ENCODE assay signal across 12 cellular contexts in genomic region chr6:98764378-98764911, GRCh38.
DNase-seq lines count a peak whose midpoint lies in the region; ATAC-seq, FAIRE-seq and TF ChIP-seq lines count a peak whose summit lies in the region.
"Had no signal": no experiment of that assay in that cellular context is flagged by ENCODE, and none has a peak within 500 bp of the region (broad histone marks: within the 10 kb centered on the region; RNA-seq: fewer than 3 reads in every experiment).

No MANE protein-coding gene starts in this region.

- no peak for ATAC-seq in A549
- ATAC-seq in HG03442 (IDR thresholded peaks at IDR 0.05; ENCODE audit: unreplicated experiment), result no peak
- no peak for ATAC-seq in body of pancreas
- no peak for ATAC-seq in gastrocnemius medialis

- DNase-seq in A549 (ENCODE audit: low read depth in 1 of 2, low spot score in 1 of 2), result no peak
- DNase-seq in H4 (ENCODE audit: low spot score), result peak; percentile 3
- peak; percentile 7 for DNase-seq in myocyte (ENCODE audit: low read depth)
- DNase-seq in H54 (ENCODE audit: insufficient read length, low spot score), result no peak
- DNase-seq in body of pancreas, result no peak
- DNase-seq in gastrocnemius medialis, result no peak
- DNase-seq: H7, kidney, NCI-H2171 treated with DMSO at 0.1 percent for 48 hours had no signal

- H3K27me3 Mint-ChIP-seq in brain, result no peaks in the 10 kb centered on the region

- POLR2A ChIA-PET in A549 (lab: Yijun Ruan, JAX), result no interaction called here

- peaks cover 3 to 27% (median 20%) of the 10 kb centered on the region in 5 experiments for H3K9me3 Mint-ChIP-seq in brain

- CTCF ChIA-PET in A549 (lab: Yijun Ruan, JAX), result no interaction called here

- no peak for TF ChIP-seq RAD21 in A549 (conservative IDR thresholded peaks at IDR 0.05 in 1 of 2, IDR thresholded peaks at IDR 0.05 in 1 of 2)

- no peaks in the 10 kb centered on the region for H3K9me3 ChIP-seq in A549
- peaks cover 0 to 6% (median 0%) of the 10 kb centered on the region in 3 donors for H3K9me3 ChIP-seq in body of pancreas
- no peaks in the 10 kb centered on the region for H3K9me3 ChIP-seq in gastrocnemius medialis

- TF ChIP-seq CTCF in A549 (IDR thresholded peaks at IDR 0.05) (no peak), brain (conservative IDR thresholded peaks at IDR 0.05) (no peak), body of pancreas (IDR thresholded peaks at IDR 0.05) (no peak), gastrocnemius medialis (IDR thresholded peaks at IDR 0.05 in 4 of 5, conservative IDR thresholded peaks at IDR 0.05 in 1 of 5) (no peak)

- intact Hi-C loops in body of pancreas (cut with DNase I) (no loop called here), gastrocnemius medialis (cut with DNase I; ENCODE audit: low total_unique reads) (no loop called here)

- no peak for TF ChIP-seq POLR2A in A549 (IDR thresholded peaks at IDR 0.05; ENCODE audit: low read length)
- no peak for TF ChIP-seq POLR2A in H54 (IDR thresholded peaks at IDR 0.05; ENCODE audit: low read depth, low read length)
- TF ChIP-seq POLR2A in body of pancreas (IDR thresholded peaks at IDR 0.05), result no peak
- TF ChIP-seq POLR2A in gastrocnemius medialis (IDR thresholded peaks at IDR 0.05), result no peak

- H3K4me3 ChIP-seq in A549 (no peak overlapping the region), body of pancreas (no peak overlapping the region), gastrocnemius medialis (peak overlapping the region in 1 of 4 donors; percentile 24)

- H3K36me3 Mint-ChIP-seq in brain, result no peaks in the 10 kb centered on the region

- peak overlapping the region; percentile 45; the same call in 2 of the 3 replicates for H3K4me2 ChIP-seq in A549

- H3K27ac ChIP-seq in A549 (no peak overlapping the region), body of pancreas (no peak overlapping the region), gastrocnemius medialis (no peak overlapping the region)

- in situ Hi-C loops in gastrocnemius medialis (cut with MboI; ENCODE audit: low sequenced_read_pairs in 4 of 4), result no loop called here

- no peak for FAIRE-seq in A549 (lab: Jason Lieb, UNC)
- FAIRE-seq in H54 (lab: Jason Lieb, UNC), result no peak
- FAIRE-seq: D721Med, kidney had no signal

- no peak for TF ChIP-seq EP300 in A549 (IDR thresholded peaks at IDR 0.05)

- H3K27ac Mint-ChIP-seq in brain, result peak overlapping the region in 2 of 5 experiments; percentile 2 to 89

- H3K4me1 Mint-ChIP-seq in brain, result peaks cover 8% of the 10 kb centered on the region

- H3K27me3 ChIP-seq in body of pancreas (peaks cover 0 to 4% of the 10 kb centered on the region in 2 donors), gastrocnemius medialis (no peaks in the 10 kb centered on the region)

- WGBS in A549 (ENCODE audit: missing lambda C conversion rate), result 0% methylated on average over 1 of the region's 1 CpG
- 50 to 53% methylated on average over 1 of the region's 1 CpG for WGBS in body of pancreas, 2 donors

- H3K36me3 ChIP-seq in body of pancreas (replicated peaks in 1 of 2; ENCODE audit: insufficient read depth in 1 of 2, low read depth in 2 of 2) (no peaks in the 10 kb centered on the region), gastrocnemius medialis (no peaks in the 10 kb centered on the region)

- peak overlapping the region in 4 of 5 experiments; percentile 43 to 81 (median 61) for H3K4me3 Mint-ChIP-seq in brain

- H3K4me1 ChIP-seq in A549, result no peaks in the 10 kb centered on the region
- no peaks in the 10 kb centered on the region for H3K4me1 ChIP-seq in body of pancreas
- no peaks in the 10 kb centered on the region for H3K4me1 ChIP-seq in gastrocnemius medialis

TF ChIP-seq in A549, 52 proteins besides CTCF, POLR2A, EP300 and RAD21:
- TF ChIP-seq HOXB13 (CRISPR knock-in tag; IDR thresholded peaks at IDR 0.05; ENCODE audit: low read depth) (no peak), ZNF302 (CRISPR knock-in tag; IDR thresholded peaks at IDR 0.05) (no peak), TP53 (CRISPR knock-in tag; IDR thresholded peaks at IDR 0.05) (no peak), CBX2 (IDR thresholded peaks at IDR 0.05; ENCODE audit: borderline replicate concordance, low read depth) (no peak), CEBPB (IDR thresholded peaks at IDR 0.05) (no peak), JUN (IDR thresholded peaks at IDR 0.05) (no peak), KDM1A (IDR thresholded peaks at IDR 0.05; ENCODE audit: low read depth) (no peak), HMGXB4 (CRISPR knock-in tag; IDR thresholded peaks at IDR 0.05; ENCODE audit: borderline replicate concordance) (no peak), BHLHE40 (IDR thresholded peaks at IDR 0.05; ENCODE audit: low read depth, low read length) (no peak), HOXA7 (CRISPR knock-in tag; IDR thresholded peaks at IDR 0.05) (no peak), RARB (CRISPR knock-in tag; IDR thresholded peaks at IDR 0.05) (no peak), FOSB (CRISPR knock-in tag; IDR thresholded peaks at IDR 0.05) (no peak), FOXS1 (CRISPR knock-in tag; IDR thresholded peaks at IDR 0.05) (no peak)
- TF ChIP-seq, protein P1, sequence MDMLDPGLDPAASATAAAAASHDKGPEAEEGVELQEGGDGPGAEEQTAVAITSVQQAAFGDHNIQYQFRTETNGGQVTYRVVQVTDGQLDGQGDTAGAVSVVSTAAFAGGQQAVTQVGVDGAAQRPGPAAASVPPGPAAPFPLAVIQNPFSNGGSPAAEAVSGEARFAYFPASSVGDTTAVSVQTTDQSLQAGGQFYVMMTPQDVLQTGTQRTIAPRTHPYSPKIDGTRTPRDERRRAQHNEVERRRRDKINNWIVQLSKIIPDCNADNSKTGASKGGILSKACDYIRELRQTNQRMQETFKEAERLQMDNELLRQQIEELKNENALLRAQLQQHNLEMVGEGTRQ (IDR thresholded peaks at IDR 0.05), result no peak
- TF ChIP-seq, protein P2, sequence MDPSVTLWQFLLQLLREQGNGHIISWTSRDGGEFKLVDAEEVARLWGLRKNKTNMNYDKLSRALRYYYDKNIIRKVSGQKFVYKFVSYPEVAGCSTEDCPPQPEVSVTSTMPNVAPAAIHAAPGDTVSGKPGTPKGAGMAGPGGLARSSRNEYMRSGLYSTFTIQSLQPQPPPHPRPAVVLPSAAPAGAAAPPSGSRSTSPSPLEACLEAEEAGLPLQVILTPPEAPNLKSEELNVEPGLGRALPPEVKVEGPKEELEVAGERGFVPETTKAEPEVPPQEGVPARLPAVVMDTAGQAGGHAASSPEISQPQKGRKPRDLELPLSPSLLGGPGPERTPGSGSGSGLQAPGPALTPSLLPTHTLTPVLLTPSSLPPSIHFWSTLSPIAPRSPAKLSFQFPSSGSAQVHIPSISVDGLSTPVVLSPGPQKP (IDR thresholded peaks at IDR 0.05; ENCODE audit: low read depth, low read length), result no peak
- TF ChIP-seq, protein P3, sequence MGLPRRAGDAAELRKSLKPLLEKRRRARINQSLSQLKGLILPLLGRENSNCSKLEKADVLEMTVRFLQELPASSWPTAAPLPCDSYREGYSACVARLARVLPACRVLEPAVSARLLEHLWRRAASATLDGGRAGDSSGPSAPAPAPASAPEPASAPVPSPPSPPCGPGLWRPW (IDR thresholded peaks at IDR 0.05), result no peak

Comparison
In these comparisons a context has a peak if more than half of its experiments do, and no peak if none do; other contexts are left out.
1. DNase-seq: peak in H4 (single experiment) and myocyte (single experiment); none in A549 (0 of 2), H54 (single experiment), body of pancreas (0 of 4) and gastrocnemius medialis (0 of 2).